ENCODE assay signal across 15 cellular contexts in the genomic region with DNA sequence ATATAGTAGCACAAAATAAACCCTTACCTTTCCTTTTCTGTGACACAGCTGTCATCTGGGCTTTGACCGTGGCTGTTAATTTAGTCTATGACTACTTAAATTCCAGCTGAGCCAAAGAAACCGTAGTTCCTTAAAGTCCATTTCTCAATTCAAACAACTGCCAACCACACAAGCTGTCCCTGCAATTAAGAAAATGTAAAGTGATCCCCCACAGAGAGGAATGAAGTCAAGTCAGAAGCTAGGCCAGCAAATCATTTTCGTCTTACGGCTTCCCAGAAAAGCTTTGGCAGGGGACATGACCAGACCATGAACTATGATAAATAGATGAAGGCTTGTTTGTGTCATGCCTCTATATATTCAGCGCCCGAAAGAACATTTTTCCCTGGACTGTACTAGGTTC. TPM values are rescaled to one million over a fixed set of nuclear protein-coding genes. Genes with fewer than 3 reads are reported as not detected.
A peak's percentile ranks its signal among the peaks of the same experiment; 100 is the strongest.
DNase-seq lines count a peak whose midpoint lies in the region; TF ChIP-seq lines count a peak whose summit lies in the region.
"Had no signal": no experiment of that assay in that cellular context is flagged by ENCODE, and none has a peak within 500 bp of the region (broad histone marks: within the 10 kb centered on the region; RNA-seq: fewer than 3 reads in every experiment).

No MANE protein-coding gene starts in this region.

- no peak for TF ChIP-seq CTCF in astrocyte of the spinal cord (IDR thresholded peaks at IDR 0.05; ENCODE audit: low read depth, low read length)
- TF ChIP-seq CTCF in testis (IDR thresholded peaks at IDR 0.05), result no peak

- H3K27ac ChIP-seq in testis, result no peak overlapping the region
- H3K27ac ChIP-seq: uterus had no signal

- no peaks in the 10 kb centered on the region for H3K4me1 ChIP-seq in testis
- H3K4me1 ChIP-seq: uterus had no signal

- H3K4me3 ChIP-seq in astrocyte of the spinal cord (ENCODE audit: low read depth, low read length) (no peak overlapping the region), testis (no peak overlapping the region)
- H3K4me3 ChIP-seq: smooth muscle cell, uterus had no signal

- H3K36me3 ChIP-seq in testis (ENCODE audit: low read depth, missing control alignments), result no peaks in the 10 kb centered on the region
- H3K36me3 ChIP-seq: uterus had no signal

- in situ Hi-C loops in astrocyte of the spinal cord (cut with HindIII; ENCODE audit: low sequenced_read_pairs), result no loop called here

- no peaks in the 10 kb centered on the region for H3K9me3 ChIP-seq in testis
- H3K9me3 ChIP-seq: uterus had no signal

- no peak for TF ChIP-seq POLR2A in testis (IDR thresholded peaks at IDR 0.05)

- H3K27me3 ChIP-seq in testis, result no peaks in the 10 kb centered on the region
- H3K27me3 ChIP-seq: uterus had no signal

- intact Hi-C loops in testis (cut with DNase I; ENCODE audit: low total_unique reads), result no loop called here

- DNase-seq in DMS 273 treated with DMSO at 0.1 percent for 48 hours (lab: John Stamatoyannopoulos, UW) (peak; percentile 75), MV-4-11 (lab: John Stamatoyannopoulos, UW) (peak; percentile 90), astrocyte of the spinal cord (ENCODE audit: low read depth, low spot score) (peak; percentile 89), myocyte (ENCODE audit: low read depth) (peak; percentile 91), NCI-H187 treated with DMSO at 0.1 percent for 48 hours (lab: John Stamatoyannopoulos, UW) (no peak), testis (no peak), islet precursor cell (no peak)
- DNase-seq in activated T-cell treated with anti-CD3 and anti-CD28 coated beads, Interleukin-2, amount 50 U/mL, for 48 hours, result no peak
- DNase-seq: activated CD4-positive, alpha-beta memory T cell treated with anti-CD3 and anti-CD28 coated beads, Interleukin-2, amount 10 ng/mL, durations not matched to agents 7 days and 5 days; CD8-positive, alpha-beta memory T cell; naive B cell; NCI-H82; T-helper 1 cell; uterus had no signal

- WGBS in testis, 2 donors, result 51 to 52% methylated on average over 6 of the region's 6 CpGs

RNA-seq across cellular contexts. Expression of a gene that starts 54.6 kb away (rescaled TPM):
- 123 and 217 TPM in 2 replicates for total RNA-seq in myocyte
- 93.5 TPM for polyA plus RNA-seq in myocyte (2012)
- total RNA-seq in testis, result 10 to 100 TPM; 16.2 to 28.5 TPM
- polyA plus RNA-seq in testis (ENCODE audit: insufficient read depth, low read depth, low replicate concordance), result 14.0 TPM

Comparison
In these comparisons a context has a peak if more than half of its experiments do, and no peak if none do; other contexts are left out.
1. DNase-seq: peak in DMS 273 treated with DMSO at 0.1 percent for 48 hours (single experiment), MV-4-11 (single experiment), astrocyte of the spinal cord (single experiment) and myocyte (single experiment); none in activated T-cell treated with anti-CD3 and anti-CD28 coated beads, Interleukin-2, amount 50 U/mL, for 48 hours (0 of 2), NCI-H187 treated with DMSO at 0.1 percent for 48 hours (single experiment), testis (single experiment) and islet precursor cell (single experiment).